ENCODE assay signal across 1 cellular context in genomic region chr1:3746389-3746783, GRCh38.
TF ChIP-seq lines count a peak whose summit lies in the region.

No MANE protein-coding gene starts in this region.

TF ChIP-seq in IMR-90, 13 proteins besides CTCF, POLR2A, EP300 and RAD21 (continued from another document):
- TF ChIP-seq MXI1 (IDR thresholded peaks at IDR 0.05; ENCODE audit: borderline replicate concordance, low read depth, low read length) (no peak; the same call in 1 of the 2 replicates), CEBPB (IDR thresholded peaks at IDR 0.05; ENCODE audit: low read depth, low read length) (no peak)
